In the genomic region with DNA sequence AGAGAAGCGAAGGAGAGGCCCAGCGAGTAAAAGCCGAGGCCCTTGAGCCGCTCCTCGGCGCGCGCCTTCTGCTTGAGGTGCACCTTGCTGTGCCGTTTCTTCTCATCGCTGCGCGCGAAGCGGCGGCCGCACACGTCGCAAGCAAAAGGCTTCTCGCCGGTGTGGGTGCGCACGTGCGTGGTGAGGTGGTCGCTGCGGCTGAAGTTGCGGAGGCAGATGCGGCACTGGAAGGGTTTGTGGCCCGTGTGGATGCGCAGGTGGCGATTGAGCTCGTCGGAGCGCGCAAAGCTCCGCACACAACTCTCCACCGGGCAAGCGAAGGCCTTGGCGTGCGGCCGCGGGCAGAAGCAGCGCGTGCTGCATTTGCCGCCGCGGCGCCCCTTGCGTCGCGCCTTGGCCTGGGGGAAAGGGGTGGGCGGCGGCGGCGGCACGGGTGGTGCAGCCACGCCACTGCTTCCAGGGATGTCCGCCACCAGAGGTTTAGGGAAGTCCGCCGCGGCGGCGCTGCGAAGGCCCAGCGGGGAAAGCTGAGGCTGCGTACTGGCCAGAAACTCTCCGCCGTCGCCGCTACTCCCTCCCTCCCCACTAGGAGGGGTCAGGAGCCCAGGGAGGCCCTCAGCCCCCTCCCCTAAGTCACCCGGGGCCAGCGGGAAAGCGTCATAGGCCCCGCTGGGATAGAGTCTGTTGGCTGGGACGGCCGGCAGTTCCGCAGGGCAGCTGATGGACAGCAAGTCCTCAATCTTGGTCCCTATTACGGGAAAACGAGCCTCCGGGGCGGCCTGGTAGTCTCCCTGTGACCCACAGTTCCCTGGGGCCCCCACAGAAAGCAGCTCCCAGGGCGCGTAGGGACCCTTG, we compare ENCODE assay signal across 8 cellular contexts. TPM values are rescaled to one million over a fixed set of nuclear protein-coding genes. Genes with fewer than 3 reads are reported as not detected.
DNase-seq lines count a peak whose midpoint lies in the region; ATAC-seq, FAIRE-seq and TF ChIP-seq lines count a peak whose summit lies in the region.
"Had no signal": no experiment of that assay in that cellular context is flagged by ENCODE, and none has a peak within 500 bp of the region (broad histone marks: within the 10 kb centered on the region; RNA-seq: fewer than 3 reads in every experiment).

No MANE protein-coding gene starts in this region.

- no peak for FAIRE-seq in RCC 7860 (lab: Jason Lieb, UNC)
- FAIRE-seq: keratinocyte had no signal

- TF ChIP-seq CTCF in omental fat pad (IDR thresholded peaks at IDR 0.05), result no peak

- no peak overlapping the region for H3K27ac Mint-ChIP-seq in dendritic cell treated with granulocyte-macrophage colony-stimulating factor and Interleukin-4, amounts not matched to agents 40 ng/mL and 50 ng/mL, for 4 days

- H3K36me3 Mint-ChIP-seq in dendritic cell treated with granulocyte-macrophage colony-stimulating factor and Interleukin-4, amounts not matched to agents 40 ng/mL and 50 ng/mL, for 4 days (ENCODE audit: low read depth), result no peaks in the 10 kb centered on the region

- ATAC-seq in omental fat pad (ENCODE audit: low FRiP score) (peak; percentile 33), HG03159 (IDR thresholded peaks at IDR 0.05; ENCODE audit: unreplicated experiment) (no peak)

- intact Hi-C loops in dendritic cell treated with granulocyte-macrophage colony-stimulating factor and Interleukin-4, amounts not matched to agents 40 ng/mL and 50 ng/mL, for 4 days (cut with micrococcal nuclease), result loop anchor here (2.0 to 5.0 kb wide), 2 partner anchors 57 to 96 kb away; partner anchors contain the start of genes ALMS1 and CCT7

- peak overlapping the region; percentile 75 for H3K4me3 Mint-ChIP-seq in dendritic cell treated with granulocyte-macrophage colony-stimulating factor and Interleukin-4, amounts not matched to agents 40 ng/mL and 50 ng/mL, for 4 days

- peak; percentile 84 for DNase-seq in ELF-1 (ENCODE audit: low read depth, low spot score)
- peak; percentile 21 for DNase-seq in NCI-H1105 treated with DMSO at 0.1 percent for 48 hours (lab: John Stamatoyannopoulos, UW)
- DNase-seq in omental fat pad (ENCODE audit: low spot score), result no peak
- no peak for DNase-seq in RCC 7860 (ENCODE audit: low spot score)
- no peak for DNase-seq in GM03348 (ENCODE audit: low spot score)

- no peaks in the 10 kb centered on the region for H3K9me3 Mint-ChIP-seq in dendritic cell treated with granulocyte-macrophage colony-stimulating factor and Interleukin-4, amounts not matched to agents 40 ng/mL and 50 ng/mL, for 4 days

- peaks cover 82% of the 10 kb centered on the region for H3K27me3 Mint-ChIP-seq in dendritic cell treated with granulocyte-macrophage colony-stimulating factor and Interleukin-4, amounts not matched to agents 40 ng/mL and 50 ng/mL, for 4 days

- H3K4me1 Mint-ChIP-seq in dendritic cell treated with granulocyte-macrophage colony-stimulating factor and Interleukin-4, amounts not matched to agents 40 ng/mL and 50 ng/mL, for 4 days (ENCODE audit: low read depth), result peaks cover 22% of the 10 kb centered on the region

RNA-seq across cellular contexts. Expression of gene EGR4, which starts 1.7 kb away (rescaled TPM):
- not detected for total RNA-seq in omental fat pad

RNA-seq across cellular contexts. Expression of gene FBXO41, which starts 7.4 kb away (rescaled TPM):
- total RNA-seq in omental fat pad, result 1 to 10 TPM; 1.1 to 3.1 (median 2.0) TPM

RNA-seq across cellular contexts. Expression of gene CCT7, which starts 57.6 kb away (rescaled TPM):
- 100 to 1,000 TPM; 187 to 208 (median 202) TPM for total RNA-seq in omental fat pad

RNA-seq across cellular contexts. Expression of gene PRADC1, which starts 58.6 kb away (rescaled TPM):
- total RNA-seq in omental fat pad, result 10 to 100 TPM; 23.1 to 44.0 (median 38.5) TPM

Comparison
In these comparisons a context has a peak if more than half of its experiments do, and no peak if none do; other contexts are left out.
1. DNase-seq: peak in ELF-1 (single experiment) and NCI-H1105 treated with DMSO at 0.1 percent for 48 hours (single experiment); none in omental fat pad (single experiment), RCC 7860 (single experiment) and GM03348 (single experiment).